Comparison of ENCODE assay signal across 7 cellular contexts in genomic region chr10:4942931-4943330, GRCh38. TPM values are rescaled to one million over a fixed set of nuclear protein-coding genes. Genes with fewer than 3 reads are reported as not detected.
DNase-seq lines count a peak whose midpoint lies in the region; ATAC-seq, FAIRE-seq and TF ChIP-seq lines count a peak whose summit lies in the region.
"Not testable (repeated sequence)": the region's sequence is repeated elsewhere in the genome, so short reads cannot be mapped to it uniquely, and the experiment has no call there.

No MANE protein-coding gene starts in this region.

- peak overlapping the region; percentile 89 for H3K9ac ChIP-seq in adipocyte (ENCODE audit: low read length)
- not testable (repeated sequence) for H3K9ac ChIP-seq in H1 (replicated peaks in 1 of 4; ENCODE audit: extremely low read depth in 1 of 4, low read depth in 3 of 4, low read length in 3 of 4); HepG2 (ENCODE audit: insufficient read depth, low read depth, low read length)

- TF ChIP-seq EP300 in Ishikawa (IDR thresholded peaks at IDR 0.05; ENCODE audit: borderline replicate concordance); H1 (IDR thresholded peaks at IDR 0.05; ENCODE audit: borderline replicate concordance in 1 of 2, low read depth in 2 of 2, low read length in 2 of 2); HepG2 (IDR thresholded peaks at IDR 0.05; ENCODE audit: low read depth in 2 of 2, low read length in 2 of 2); HepG2 (CRISPR knock-in tag; IDR thresholded peaks at IDR 0.05; ENCODE audit: borderline replicate concordance); sigmoid colon (IDR thresholded peaks at IDR 0.05): not testable (repeated sequence)

- not testable (repeated sequence) for H4K91ac ChIP-seq in H1 (replicated peaks; ENCODE audit: insufficient read length, low read length)

- not testable (repeated sequence) for H3K23me2 ChIP-seq in H1 (ENCODE audit: low read depth, low read length)

- 96% methylated on average over 2 of the region's 2 CpGs; no CpG with 5 or more reads in 1 of the 2 experiments for WGBS in H1 (ENCODE audit: extremely low coverage in 1 of 2, insufficient coverage in 1 of 2, insufficient read length in 1 of 2, insufficient replicate concordance in 2 of 2, low coverage in 1 of 2, low lambda C conversion rate in 2 of 2, missing lambda C conversion rate in 1 of 2), 2 experiments
- 79% methylated on average over 2 of the region's 2 CpGs for whole genome bisulfite sequencing in HepG2 (ENCODE audit: low lambda C conversion rate)
- 80 to 88% methylated on average over 2 of the region's 2 CpGs for WGBS in sigmoid colon, 2 donors

- not testable (repeated sequence) for H3K4me3 Mint-ChIP-seq in Calu3 (ENCODE audit: low read depth, unreplicated experiment)

- not testable (repeated sequence) for H3K27ac ChIP-seq in H1 (ENCODE audit: low read depth, low read length)
- peak overlapping the region; percentile 88 for H3K27ac ChIP-seq in HepG2 (ENCODE audit: extremely low read length, insufficient read depth, low read length)
- peak overlapping the region; percentile 53 to 71 (median 64) for H3K27ac ChIP-seq in sigmoid colon

- H3K27me3 ChIP-seq in adipocyte (replicated peaks; ENCODE audit: control insufficient read depth, insufficient read depth, low read length); H1 (replicated peaks in 1 of 4; ENCODE audit: control insufficient read depth in 3 of 4, extremely low read depth in 1 of 4, insufficient read depth in 3 of 4, low read length in 3 of 4); HepG2 (ENCODE audit: control insufficient read depth in 1 of 2, insufficient read depth in 2 of 2, low read length in 2 of 2); sigmoid colon: not testable (repeated sequence)

- H4K20me1 ChIP-seq in H1 (replicated peaks in 1 of 2; ENCODE audit: control insufficient read depth in 1 of 2, insufficient read depth in 2 of 2, low read length in 2 of 2); HepG2 (ENCODE audit: insufficient read depth, low read length): not testable (repeated sequence)

- not testable (repeated sequence) for H3K56ac ChIP-seq in H1 (replicated peaks; ENCODE audit: insufficient read length, low read depth, low read length)

- H2BK12ac ChIP-seq in H1 (ENCODE audit: low read depth, low read length): not testable (repeated sequence)

- POLR2A ChIA-PET in H1 (lab: Charles Lee; ENCODE audit: partially characterized antibody); HepG2 (lab: Yijun Ruan, JAX): not testable (repeated sequence)

- not testable (repeated sequence) for TF ChIP-seq CTCF in Calu3 (IDR thresholded peaks at IDR 0.05; ENCODE audit: unreplicated experiment); H1 (IDR thresholded peaks at IDR 0.05; ENCODE audit: control extremely low read depth in 1 of 3, insufficient read depth in 1 of 3, low read depth in 1 of 3, low read length in 3 of 3)
- peak; percentile 45 for TF ChIP-seq CTCF in HepG2 (CRISPR knock-in tag; IDR thresholded peaks at IDR 0.05)
- TF ChIP-seq CTCF in sigmoid colon (IDR thresholded peaks at IDR 0.05): peak in 1 of 4 experiments; percentile 16

- H3K4me1 ChIP-seq in adipocyte (ENCODE audit: control insufficient read depth, insufficient read depth, low read length) (peaks cover 81% of the 10 kb centered on the region), H1 (replicated peaks in 1 of 4; ENCODE audit: control insufficient read depth in 3 of 4, insufficient read depth in 4 of 4, low read length in 3 of 4) (peaks cover 3 to 20% (median 13%) of the 10 kb centered on the region in 4 experiments), HepG2 (ENCODE audit: insufficient read depth, low read length) (peaks cover 98% of the 10 kb centered on the region), sigmoid colon (peaks cover 0 to 47% (median 44%) of the 10 kb centered on the region in 4 donors)

- not testable (repeated sequence) for H2BK5ac ChIP-seq in H1 (ENCODE audit: low read depth, low read length)

- ATAC-seq in Right ventricle myocardium inferior (peak; percentile 66), HepG2 (peak; percentile 19; the same call in 1 of the 3 replicates)

- in situ Hi-C loops in HepG2 (cut with HindIII; ENCODE audit: extremely low pct_ligation_motif_present, low pct_unique_long_range_greater_than_20kb): not testable (repeated sequence)

- not testable (repeated sequence) for H3K9me3 ChIP-seq in adipocyte (ENCODE audit: control insufficient read depth, low read length); H1 (ENCODE audit: insufficient read depth in 2 of 2, low read depth in 1 of 2, low read length in 1 of 2); HepG2 (ENCODE audit: low read length); sigmoid colon

- not testable (repeated sequence) for H3K36me3 ChIP-seq in adipocyte (ENCODE audit: control insufficient read depth, insufficient read depth, low read length, severe bottlenecking); H1 (ENCODE audit: control insufficient read depth in 2 of 4, insufficient read depth in 4 of 4, low read length in 3 of 4); HepG2 (replicated peaks in 1 of 2; ENCODE audit: control insufficient read depth in 1 of 2, insufficient read depth in 2 of 2, low read length in 2 of 2); sigmoid colon

- H3K36me3 Mint-ChIP-seq in Calu3 (ENCODE audit: insufficient read depth, unreplicated experiment): not testable (repeated sequence)

- not testable (repeated sequence) for H3K14ac ChIP-seq in H1 (ENCODE audit: insufficient read length)

- H2AFZ ChIP-seq in H1 (ENCODE audit: low read length); HepG2 (ENCODE audit: low read length): not testable (repeated sequence)

- H3K79me2 ChIP-seq in H1 (ENCODE audit: control insufficient read depth in 1 of 2, insufficient read depth in 2 of 2, low read length in 2 of 2); HepG2 (ENCODE audit: insufficient read depth, low read length): not testable (repeated sequence)

- peaks cover 81% of the 10 kb centered on the region for H3K4me1 Mint-ChIP-seq in Calu3 (ENCODE audit: low read depth, unreplicated experiment)

- not testable (repeated sequence) for H3K27me3 Mint-ChIP-seq in Calu3 (ENCODE audit: unreplicated experiment)

- FAIRE-seq in H1 (lab: Jason Lieb, UNC): not testable (repeated sequence)
- peak; percentile 46 for FAIRE-seq in HepG2 (lab: Jason Lieb, UNC)

- H3K79me1 ChIP-seq in H1 (ENCODE audit: low read depth, low read length): not testable (repeated sequence)

- not testable (repeated sequence) for H2BK15ac ChIP-seq in H1 (ENCODE audit: low read length)

- not testable (repeated sequence) for H3K23ac ChIP-seq in H1 (ENCODE audit: insufficient read length)

- not testable (repeated sequence) for H2BK120ac ChIP-seq in H1 (replicated peaks; ENCODE audit: low read depth, low read length)

- not testable (repeated sequence) for H4K5ac ChIP-seq in H1 (ENCODE audit: insufficient read length, low read depth, low read length)

- not testable (repeated sequence) for H2AK5ac ChIP-seq in H1 (ENCODE audit: low read depth, low read length)

- TF ChIP-seq POLR2A in H1 (IDR thresholded peaks at IDR 0.05; ENCODE audit: control extremely low read depth in 1 of 2, low read depth in 2 of 2, low read length in 2 of 2); HepG2 (IDR thresholded peaks at IDR 0.05; ENCODE audit: insufficient read depth in 1 of 2, low read depth in 2 of 2, low read length in 2 of 2); sigmoid colon (IDR thresholded peaks at IDR 0.05): not testable (repeated sequence)

- intact Hi-C loops in Calu3 (cut with micrococcal nuclease; ENCODE audit: unreplicated experiment); Right ventricle myocardium inferior (cut with DNase I); HepG2 (cut with micrococcal nuclease; ENCODE audit: unreplicated experiment); sigmoid colon (cut with DNase I): not testable (repeated sequence)

- TF ChIP-seq RAD21 in Ishikawa (IDR thresholded peaks at IDR 0.05; ENCODE audit: low read depth): 0 out of 2 replicates have a peak, but pooled peaks have one; percentile 5
- TF ChIP-seq RAD21 in H1 (IDR thresholded peaks at IDR 0.05 in 1 of 2, conservative IDR thresholded peaks at IDR 0.05 in 1 of 2; ENCODE audit: low read depth in 2 of 2, low read length in 2 of 2); HepG2 (CRISPR knock-in tag; IDR thresholded peaks at IDR 0.05): not testable (repeated sequence)

- peak overlapping the region; percentile 65 for H3K4me3 ChIP-seq in adipocyte (ENCODE audit: low read length)
- not testable (repeated sequence) for H3K4me3 ChIP-seq in H1 (ENCODE audit: extremely low read depth in 1 of 4, insufficient read depth in 2 of 4, low read depth in 3 of 4, low read length in 4 of 4); HepG2 (replicated peaks in 1 of 3; ENCODE audit: insufficient read depth in 1 of 3, low read depth in 2 of 3, low read length in 3 of 3); sigmoid colon

- not testable (repeated sequence) for H3K4ac ChIP-seq in H1 (replicated peaks; ENCODE audit: insufficient read length, low read depth, low read length)

- H3K27ac Mint-ChIP-seq in Calu3 (ENCODE audit: unreplicated experiment): not testable (repeated sequence)

- not testable (repeated sequence) for H3K9me3 Mint-ChIP-seq in Calu3 (ENCODE audit: low read depth, unreplicated experiment)

- H3K4me2 ChIP-seq in H1 (ENCODE audit: insufficient read depth in 1 of 2, low read depth in 2 of 2, low read length in 2 of 2); HepG2 (ENCODE audit: low read depth, low read length): not testable (repeated sequence)

- BruUV-seq in Calu3 (replicated peaks; lab: Mats Ljungman, UMichigan); HepG2 (replicated peaks; lab: Mats Ljungman, UMichigan): not testable (repeated sequence)

- CTCF ChIA-PET in Calu3 (lab: Charles Lee) (interaction anchor here (1.6 kb wide), 1 partner anchor 93 kb away, joined by 5 read pairs; no protein-coding TSS in a partner anchor), H1 (lab: Charles Lee; ENCODE audit: partially characterized antibody) (interaction anchor here (0.6 kb wide), 1 partner anchor 226 kb away, joined by 6 read pairs; no protein-coding TSS in a partner anchor)
- CTCF ChIA-PET in HepG2 (lab: Yijun Ruan, JAX; ENCODE audit: low intra/inter-chr PET ratio, low total read pairs): not testable (repeated sequence)

- H3K18ac ChIP-seq in H1 (ENCODE audit: extremely low read depth, low read length): peak overlapping the region; percentile 48; the same call in 1 of the 2 replicates

- DNase-seq in Calu3 (peak; percentile 34), adipocyte (ENCODE audit: low read depth) (peak; percentile 75)
- not testable (repeated sequence) for DNase-seq in H1 (ENCODE audit: low read depth in 1 of 2, low spot score in 2 of 2); Right ventricle myocardium inferior (ENCODE audit: missing footprints); HepG2 (ENCODE audit: low spot score); sigmoid colon

- H4K8ac ChIP-seq in H1 (ENCODE audit: extremely low read depth, insufficient read depth, low read length): not testable (repeated sequence)

- not testable (repeated sequence) for H2BK20ac ChIP-seq in H1 (ENCODE audit: low read length)

RNA-seq across cellular contexts. Expression of gene AKR1C1, which starts 20.3 kb away (rescaled TPM):
- total RNA-seq in Calu3 (2022) (10.2 and 17.3 TPM in 2 replicates), Right ventricle myocardium inferior (39.6 TPM), HepG2 (2016; rRNA removed; fragmentation: Illumina TruSeq; extraction: Trizol) (2,238 and 3,445 TPM in 2 replicates), sigmoid colon (10 to 100 TPM; 14.6 to 36.7 (median 26.1) TPM)
- total RNA-seq in H1 (2021; fragmentation: NEBNext Ultra II Directional; extraction: Animal tissue kit (Norgen Biotek cat#: 25700)): 1.4 and 2.3 TPM in 2 replicates
- polyA plus RNA-seq in H1 (2011; rRNA removed) (2.1 and 3.1 TPM in 2 replicates), HepG2 (2011; rRNA removed) (885 and 948 TPM in 2 replicates), sigmoid colon (10 to 100 TPM in 2 of 3 donors, 1 to 10 TPM in 1; 6.0 to 27.6 (median 22.5) TPM)
- polyA plus RNA-seq in H1 (2011; cell fraction: cytosol; rRNA removed): 3.3 TPM
- polyA plus RNA-seq in H1 (2011; cell fraction: nucleus; rRNA removed): 4.4 TPM
- 2.2 to 2.7 TPM (median 2.4 TPM) in 4 replicates for polyA plus RNA-seq in H1 (2012, experiment 1 of 2)
- 0.79 TPM for polyA plus RNA-seq in H1 (2012, experiment 2 of 2)
- polyA plus RNA-seq in H1 (2013, experiment 1 of 2): 1.9 TPM
- 2.5 TPM for polyA plus RNA-seq in H1 (2013, experiment 2 of 2)
- 1.8 and 2.6 TPM in 2 replicates for polyA minus RNA-seq in H1 (2011; rRNA and poly(A)+ RNA removed)
- 0.37 TPM for polyA minus RNA-seq in H1 (2011; cell fraction: cytosol; rRNA and poly(A)+ RNA removed)
- polyA minus RNA-seq in H1 (2011; cell fraction: nucleus; rRNA and poly(A)+ RNA removed): 5.3 TPM
- 260 and 286 TPM in 2 replicates for total RNA-seq in HepG2 (2016; cell fraction: cytosol; rRNA removed; fragmentation: Illumina TruSeq; extraction: Trizol; ENCODE audit: low read depth)
- 2,230 and 3,407 TPM in 2 replicates for total RNA-seq in HepG2 (2016; cell fraction: insoluble cytoplasmic fraction; rRNA removed; fragmentation: Illumina TruSeq; extraction: Trizol)
- total RNA-seq in HepG2 (2016; cell fraction: membrane; rRNA removed; fragmentation: Illumina TruSeq; extraction: Trizol): 374 and 428 TPM in 2 replicates
- 793 and 846 TPM in 2 replicates for total RNA-seq in HepG2 (2016; cell fraction: nucleus; rRNA removed; fragmentation: Illumina TruSeq; extraction: Trizol)
- polyA plus RNA-seq in HepG2 (2011; cell fraction: cytosol; rRNA removed): 828 and 865 TPM in 2 replicates
- 305 and 371 TPM in 2 replicates for polyA plus RNA-seq in HepG2 (2011; cell fraction: nucleus; rRNA removed)
- 1,096 and 2,304 TPM in 2 replicates for polyA plus RNA-seq in HepG2 (2012)
- polyA plus RNA-seq in HepG2 (2016; cell fraction: cytosol; fragmentation: Illumina TruSeq; extraction: Trizol; ENCODE audit: low read depth): 300 and 314 TPM in 2 replicates
- 3,286 and 3,327 TPM in 2 replicates for polyA plus RNA-seq in HepG2 (2016; cell fraction: insoluble cytoplasmic fraction; fragmentation: Illumina TruSeq; extraction: Trizol; ENCODE audit: low read depth)
- polyA plus RNA-seq in HepG2 (2016; cell fraction: membrane; fragmentation: Illumina TruSeq; extraction: Trizol; ENCODE audit: low read depth): 290 and 331 TPM in 2 replicates
- 1,050 and 1,147 TPM in 2 replicates for polyA plus RNA-seq in HepG2 (2016; cell fraction: nucleus; fragmentation: Illumina TruSeq; extraction: Trizol; ENCODE audit: insufficient read depth, low read depth)
- polyA minus RNA-seq in HepG2 (2011; rRNA and poly(A)+ RNA removed; ENCODE audit: low replicate concordance): 2.0 and 396 TPM in 2 replicates
- 248 and 276 TPM in 2 replicates for polyA minus RNA-seq in HepG2 (2011; cell fraction: cytosol; rRNA and poly(A)+ RNA removed)
- 488 and 587 TPM in 2 replicates for polyA minus RNA-seq in HepG2 (2011; cell fraction: nucleus; rRNA and poly(A)+ RNA removed)
